26 cellular contexts compared by ENCODE assay signal in genomic region chr7:64651203-64651602, GRCh38.
"Had no signal": no experiment of that assay in that cellular context is flagged by ENCODE, and none has a peak within 500 bp of the region (broad histone marks: within the 10 kb centered on the region; RNA-seq: fewer than 3 reads in every experiment).

No MANE protein-coding gene starts in this region.

- H3K36me3 Mint-ChIP-seq: immature natural killer cell, neural progenitor cell, type B pancreatic cell had no signal

- H3K27ac Mint-ChIP-seq: immature natural killer cell; naive thymus-derived CD4-positive, alpha-beta T cell; nephron; neural progenitor cell; stimulated activated naive CD8-positive, alpha-beta T cell treated with anti-CD3 and anti-CD28 coated beads, Interleukin-15, amount 100 ng/mL, for 72 hours; type B pancreatic cell had no signal

- H3K4me3 Mint-ChIP-seq: central memory CD8-positive, alpha-beta T cell; immature natural killer cell; naive thymus-derived CD4-positive, alpha-beta T cell; nephron; neural progenitor cell; stimulated activated naive CD8-positive, alpha-beta T cell treated with anti-CD3 and anti-CD28 coated beads, Interleukin-15, amount 100 ng/mL, for 72 hours; type B pancreatic cell had no signal

- H3K27me3 Mint-ChIP-seq: central memory CD8-positive, alpha-beta T cell; naive thymus-derived CD4-positive, alpha-beta T cell; stimulated activated naive CD8-positive, alpha-beta T cell treated with anti-CD3 and anti-CD28 coated beads, Interleukin-15, amount 100 ng/mL, for 72 hours; type B pancreatic cell had no signal

- DNase-seq: colonic mucosa; dermis blood vessel endothelial cell; effector memory CD4-positive, alpha-beta T cell; erythroblast; immature natural killer cell; islet precursor cell; kidney glomerular epithelial cell; left colon; left ventricle myocardium superior; mesenchymal stem cell; midbrain; naive thymus-derived CD4-positive, alpha-beta T cell; nucleus accumbens; sigmoid colon; stimulated activated naive CD4-positive, alpha-beta T cell; stimulated activated naive CD8-positive, alpha-beta T cell treated with anti-CD3 and anti-CD28 coated beads, Interleukin-15, amount 100 ng/mL, for 72 hours; thyroid gland had no signal

- H3K27ac ChIP-seq: colonic mucosa, neural progenitor cell, prostate gland, right atrium auricular region, sigmoid colon, thyroid gland had no signal

- H3K9ac ChIP-seq: neural progenitor cell had no signal

- H3K9me3 ChIP-seq: colonic mucosa, prostate gland, right atrium auricular region, thyroid gland had no signal

- H3K4me2 ChIP-seq: neural progenitor cell had no signal

- H2AFZ ChIP-seq: neural progenitor cell had no signal

- H3K4me1 ChIP-seq: colonic mucosa, neural progenitor cell, prostate gland, right atrium auricular region, sigmoid colon had no signal

- ATAC-seq: left colon; left ventricle myocardium superior; naive thymus-derived CD4-positive, alpha-beta T cell; stimulated activated naive CD8-positive, alpha-beta T cell treated with anti-CD3 and anti-CD28 coated beads, Interleukin-15, amount 100 ng/mL, for 72 hours had no signal

- H3K36me3 ChIP-seq: colonic mucosa, neural progenitor cell, prostate gland, right atrium auricular region, sigmoid colon, thyroid gland had no signal

- H3K27me3 ChIP-seq: colonic mucosa, neural progenitor cell, right atrium auricular region, sigmoid colon, thyroid gland had no signal

- H3K4me3 ChIP-seq: colonic mucosa, lung, neural progenitor cell, prostate gland, right atrium auricular region, sigmoid colon, thyroid gland had no signal

- FAIRE-seq: endothelial cell of umbilical vein, frontal cortex had no signal

- H3K4me1 Mint-ChIP-seq: central memory CD8-positive, alpha-beta T cell; immature natural killer cell; nephron; neural progenitor cell; stimulated activated naive CD8-positive, alpha-beta T cell treated with anti-CD3 and anti-CD28 coated beads, Interleukin-15, amount 100 ng/mL, for 72 hours had no signal
